19 cellular contexts compared by ENCODE assay signal in genomic region chr9:115939065-115939765, GRCh38.
DNase-seq lines count a peak whose midpoint lies in the region; TF ChIP-seq lines count a peak whose summit lies in the region.
"Had no signal": no experiment of that assay in that cellular context is flagged by ENCODE, and none has a peak within 500 bp of the region (broad histone marks: within the 10 kb centered on the region; RNA-seq: fewer than 3 reads in every experiment).

No MANE protein-coding gene starts in this region.

- no peaks in the 10 kb centered on the region for H3K36me3 ChIP-seq in tibial nerve
- H3K36me3 ChIP-seq: gastroesophageal sphincter, tibial artery had no signal

- no peaks in the 10 kb centered on the region for H3K9me3 ChIP-seq in tibial nerve
- H3K9me3 ChIP-seq: gastroesophageal sphincter, tibial artery had no signal

- TF ChIP-seq CTCF in chondrocyte (IDR thresholded peaks at IDR 0.05) (no peak), tibial nerve (IDR thresholded peaks at IDR 0.05) (no peak)

- no peaks in the 10 kb centered on the region for H3K27me3 Mint-ChIP-seq in chondrocyte (ENCODE audit: low read depth)
- H3K27me3 Mint-ChIP-seq: activated CD4-positive, alpha-beta memory T cell treated with anti-CD3 and anti-CD28 coated beads, Interleukin-2, amount 10 ng/mL, durations not matched to agents 7 days and 5 days; B cell had no signal

- peaks cover 0 to 21% (median 13%) of the 10 kb centered on the region in 4 donors for H3K4me1 ChIP-seq in tibial nerve

- no peaks in the 10 kb centered on the region for H3K36me3 Mint-ChIP-seq in chondrocyte (ENCODE audit: low read depth)

- H3K9me3 Mint-ChIP-seq in chondrocyte (ENCODE audit: low read depth) = peaks cover 13% of the 10 kb centered on the region
- H3K9me3 Mint-ChIP-seq: activated CD4-positive, alpha-beta memory T cell treated with anti-CD3 and anti-CD28 coated beads, Interleukin-2, amount 10 ng/mL, durations not matched to agents 7 days and 5 days had no signal

- WGBS in tibial nerve, 2 donors = 54 to 65% methylated on average over 2 of the region's 2 CpGs

- no peak for TF ChIP-seq EP300 in tibial nerve (IDR thresholded peaks at IDR 0.05)

- no peak overlapping the region for H3K4me3 Mint-ChIP-seq in chondrocyte (ENCODE audit: unreplicated experiment)
- H3K4me3 Mint-ChIP-seq: activated CD4-positive, alpha-beta memory T cell treated with anti-CD3 and anti-CD28 coated beads, Interleukin-2, amount 10 ng/mL, durations not matched to agents 7 days and 5 days; B cell had no signal

- no peak for TF ChIP-seq POLR2A in tibial nerve (IDR thresholded peaks at IDR 0.05)

- no peak overlapping the region for H3K27ac ChIP-seq in tibial nerve
- H3K27ac ChIP-seq: dorsolateral prefrontal cortex, gastroesophageal sphincter, SK-N-MC, tibial artery had no signal

- H3K4me3 ChIP-seq in tibial nerve = no peak overlapping the region
- H3K4me3 ChIP-seq: dorsolateral prefrontal cortex, gastroesophageal sphincter, SK-N-MC, tibial artery had no signal

- H3K4me1 Mint-ChIP-seq in chondrocyte (ENCODE audit: low read depth) = peaks cover 37% of the 10 kb centered on the region
- H3K4me1 Mint-ChIP-seq: activated CD4-positive, alpha-beta memory T cell treated with anti-CD3 and anti-CD28 coated beads, Interleukin-2, amount 10 ng/mL, durations not matched to agents 7 days and 5 days; B cell had no signal

- H3K27me3 ChIP-seq in tibial nerve = no peaks in the 10 kb centered on the region
- H3K27me3 ChIP-seq: gastroesophageal sphincter, tibial artery had no signal

- peak overlapping the region; percentile 34 for H3K27ac Mint-ChIP-seq in chondrocyte (ENCODE audit: unreplicated experiment)
- H3K27ac Mint-ChIP-seq: activated CD4-positive, alpha-beta memory T cell treated with anti-CD3 and anti-CD28 coated beads, Interleukin-2, amount 10 ng/mL, durations not matched to agents 7 days and 5 days; B cell had no signal

- DNase-seq in EH (ENCODE audit: low read depth) = peak; percentile 76
- peak; percentile 91 for DNase-seq in NCI-H226
- DNase-seq in chondrocyte (ENCODE audit: low spot score) = no peak
- peak; percentile 43 for DNase-seq in kidney tubule cell (ENCODE audit: low spot score)
- no peak for DNase-seq in HPDE6-E6E7 (ENCODE audit: extremely low spot score)
- no peak for DNase-seq in stimulated activated naive CD4-positive, alpha-beta T cell (lab: John Stamatoyannopoulos, UW)
- DNase-seq in tibial nerve (ENCODE audit: low spot score in 2 of 2) = no peak
- no peak for DNase-seq in anterior cingulate cortex (lab: John Stamatoyannopoulos, UW)
- DNase-seq: activated CD4-positive, alpha-beta memory T cell treated with anti-CD3 and anti-CD28 coated beads, Interleukin-2, amount 10 ng/mL, durations not matched to agents 7 days and 5 days; aorta; dorsolateral prefrontal cortex; mesendoderm; NCI-H1048; right cardiac atrium; stimulated activated CD4-positive, alpha-beta T cell treated with anti-CD3 and anti-CD28 coated beads, Interleukin-4, amount 100 ng/mL, for 4 hours; tibial artery had no signal

Comparison
In these comparisons a context has a peak if more than half of its experiments do, and no peak if none do; other contexts are left out.
1. DNase-seq: peak in EH (single experiment), NCI-H226 (single experiment) and kidney tubule cell (single experiment); none in chondrocyte (single experiment), HPDE6-E6E7 (single experiment), stimulated activated naive CD4-positive, alpha-beta T cell (0 of 6), tibial nerve (0 of 2) and anterior cingulate cortex (0 of 58).